Comparison of ENCODE assay signal across 8 cellular contexts in the genomic region with DNA sequence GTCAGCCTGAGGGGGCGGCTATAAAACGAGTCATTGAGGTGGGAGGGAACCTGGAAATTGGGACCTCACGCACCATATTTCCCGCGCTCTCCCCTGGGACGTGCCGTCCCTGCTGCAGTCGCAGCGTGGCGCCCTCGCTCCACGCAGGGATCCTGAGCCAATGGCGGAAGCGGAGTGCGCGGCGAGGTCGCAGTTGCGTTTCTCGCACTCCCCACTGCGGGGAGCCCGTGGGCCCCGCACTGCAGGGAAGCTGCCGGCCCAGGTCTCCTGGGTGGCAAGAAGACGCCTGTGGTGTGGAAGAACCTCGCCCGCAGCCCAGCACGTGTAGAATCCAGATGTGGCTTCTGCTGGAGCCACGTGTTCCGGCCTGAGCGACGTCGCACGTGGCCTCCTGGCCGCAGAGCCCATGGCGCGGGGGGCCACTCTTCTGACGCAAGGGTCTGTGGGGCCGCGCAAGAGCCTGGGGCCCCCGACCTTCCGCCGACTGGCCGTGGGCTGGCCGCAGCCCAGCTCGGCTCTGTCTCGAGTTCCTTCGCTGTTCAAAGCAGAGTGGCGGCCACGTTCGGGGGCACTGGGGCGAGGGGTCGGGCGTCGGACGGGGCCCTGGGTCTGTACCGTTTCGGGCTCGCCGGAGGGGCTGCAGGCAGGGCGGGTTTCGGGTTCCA. TPM values are rescaled to one million over a fixed set of nuclear protein-coding genes. Genes with fewer than 3 reads are reported as not detected.
DNase-seq lines count a peak whose midpoint lies in the region; ATAC-seq, FAIRE-seq and TF ChIP-seq lines count a peak whose summit lies in the region.

No MANE protein-coding gene starts in this region.

- H3K36me3 ChIP-seq in GM06990 (ENCODE audit: control insufficient read depth, insufficient read depth, low read length), result no peaks in the 10 kb centered on the region; the same call in 1 of the 2 replicates
- H3K36me3 ChIP-seq in PC-3 (ENCODE audit: low read depth, low read length), result no peaks in the 10 kb centered on the region
- H3K36me3 ChIP-seq in ovary, result no peaks in the 10 kb centered on the region
- peaks cover 4 to 21% (median 13%) of the 10 kb centered on the region in 3 donors for H3K36me3 ChIP-seq in tibial artery

- no peak overlapping the region for H2AFZ ChIP-seq in PC-3 (ENCODE audit: low read length)

- peak; percentile 82 for TF ChIP-seq CTCF in GM06990 (IDR thresholded peaks at IDR 0.05; ENCODE audit: insufficient read depth, low read length, poor library complexity, severe bottlenecking)
- peak; percentile 50 for TF ChIP-seq CTCF in PC-3 (conservative IDR thresholded peaks at IDR 0.05; ENCODE audit: low read depth, low read length)
- peak in 2 of 3 donors; percentile 52 to 75 for TF ChIP-seq CTCF in ovary (IDR thresholded peaks at IDR 0.05)
- TF ChIP-seq CTCF in tibial artery (IDR thresholded peaks at IDR 0.05), result peak; percentile 46 to 49

- H3K9ac ChIP-seq in PC-3 (ENCODE audit: low read length), result no peak overlapping the region

- no peak overlapping the region for H3K4me2 ChIP-seq in PC-3 (ENCODE audit: low read length)

- no peak for FAIRE-seq in frontal cortex (lab: Jason Lieb, UNC)

- H3K27me3 ChIP-seq in GM06990 (replicated peaks; ENCODE audit: control insufficient read depth, insufficient read depth, low read length) (no peaks in the 10 kb centered on the region), PC-3 (ENCODE audit: low read length) (no peaks in the 10 kb centered on the region), ovary (no peaks in the 10 kb centered on the region), tibial artery (peaks cover 0 to 62% of the 10 kb centered on the region in 2 donors)

- TF ChIP-seq EP300 in ovary (IDR thresholded peaks at IDR 0.05), result no peak

- DNase-seq in GM06990 (ENCODE audit: extremely low read depth, insufficient read length) (peak; percentile 77), PC-3 (peak; percentile 21), activated gamma-delta T cell (lab: John Stamatoyannopoulos, UW) (peak; percentile 43), frontal cortex (ENCODE audit: low spot score in 2 of 2) (peak; percentile 73 to 85), ovary (peak; percentile 49 to 79 (median 58)), tibial artery (no peak), NCI-H187 treated with DMSO at 0.1 percent for 48 hours (lab: John Stamatoyannopoulos, UW) (no peak)

- intact Hi-C loops in PC-3 (cut with micrococcal nuclease), result loop anchor here (10.0 kb wide), 1 partner anchor 313 kb away; no protein-coding TSS in a partner anchor
- intact Hi-C loops in ovary (cut with DNase I), result loop anchor here in 2 of 4 donors (5.0 to 10.0 kb wide), 2 partner anchors 313 to 315 kb away; no protein-coding TSS in a partner anchor
- intact Hi-C loops in tibial artery (cut with DNase I; ENCODE audit: low total_unique reads), result no loop called here

- no peaks in the 10 kb centered on the region for H3K4me1 ChIP-seq in PC-3 (ENCODE audit: insufficient read depth, low read length)
- peaks cover 10% of the 10 kb centered on the region for H3K4me1 ChIP-seq in ovary (ENCODE audit: insufficient read depth)
- peaks cover 0 to 16% (median 12%) of the 10 kb centered on the region in 4 donors for H3K4me1 ChIP-seq in tibial artery

- H3K9me2 ChIP-seq in PC-3 (replicated peaks; ENCODE audit: low read length), result no peaks in the 10 kb centered on the region

- no peaks in the 10 kb centered on the region for H4K20me1 ChIP-seq in PC-3 (ENCODE audit: low read length)

- H3K4me3 ChIP-seq in GM06990 (replicated peaks; ENCODE audit: low read depth, low read length), result no peak overlapping the region
- no peak overlapping the region for H3K4me3 ChIP-seq in PC-3 (ENCODE audit: low read length)
- no peak overlapping the region for H3K4me3 ChIP-seq in ovary
- peak overlapping the region in 1 of 2 donors; percentile 4 for H3K4me3 ChIP-seq in tibial artery

- no peak for TF ChIP-seq POLR2A in ovary (IDR thresholded peaks at IDR 0.05)

- WGBS in ovary, 3 donors, result 2 to 5% (median 3%) methylated on average over 47 to 62 of the region's 62 CpGs

- CTCF ChIA-PET in PC-3 (lab: Charles Lee), result interaction anchor here (1.0 kb wide), 1 partner anchor 316 kb away, joined by 4 read pairs; no protein-coding TSS in a partner anchor

- no peaks in the 10 kb centered on the region for H3F3A ChIP-seq in PC-3 (ENCODE audit: low read length, unreplicated experiment)

- no peaks in the 10 kb centered on the region for H3K79me2 ChIP-seq in PC-3 (ENCODE audit: low read length)

- H3K9me3 ChIP-seq in PC-3 (ENCODE audit: low read length), result no peaks in the 10 kb centered on the region
- no peaks in the 10 kb centered on the region for H3K9me3 ChIP-seq in ovary
- H3K9me3 ChIP-seq in tibial artery, result no peaks in the 10 kb centered on the region

- ATAC-seq in HG02885 (IDR thresholded peaks at IDR 0.05; ENCODE audit: poor library complexity, unreplicated experiment) (peak; percentile 81), PC-3 (peak; percentile 42)

- H3K27ac ChIP-seq in PC-3 (ENCODE audit: low read length) (no peak overlapping the region), ovary (no peak overlapping the region), tibial artery (no peak overlapping the region)

- no TSS peak for BruUV-seq in PC-3 (replicated peaks; lab: Mats Ljungman, UMichigan)

- POLR2A ChIA-PET in PC-3 (lab: Charles Lee; ENCODE audit: unreplicated experiment), result no interaction called here

RNA-seq across cellular contexts. Expression of gene HIF1AN, which starts 26.4 kb away (rescaled TPM):
- total RNA-seq in PC-3 (2014; rRNA removed) (4.5 TPM in 2 replicates), frontal cortex (11.4 TPM), ovary (10 to 100 TPM in 6 of 7 donors, 1 to 10 TPM in 1; 6.3 to 50.0 (median 40.1) TPM)
- 10 to 100 TPM in 1 of 2 donors, 1 to 10 TPM in 1; 9.9 to 60.2 TPM for polyA plus RNA-seq in ovary

RNA-seq across cellular contexts. Expression of gene NDUFB8, which starts 32.5 kb away (rescaled TPM):
- total RNA-seq in PC-3 (2014; rRNA removed) (365 and 399 TPM in 2 replicates), frontal cortex (132 TPM), ovary (100 to 1,000 TPM in 6 of 7 donors, 10 to 100 TPM in 1; 99.4 to 156 (median 150) TPM)
- polyA plus RNA-seq in ovary, result 100 to 1,000 TPM; 162 to 262 TPM

RNA-seq across cellular contexts. Expression of gene SEC31B, which starts 42.5 kb away (rescaled TPM):
- 1.5 and 1.6 TPM in 2 replicates for total RNA-seq in PC-3 (2014; rRNA removed)
- 3.7 TPM for total RNA-seq in frontal cortex
- 10 to 100 TPM in 4 of 7 donors, 1 to 10 TPM in 3; 6.6 to 14.1 (median 10.9) TPM for total RNA-seq in ovary
- 1 to 10 TPM; 6.1 to 8.1 TPM for polyA plus RNA-seq in ovary

Comparison
In these comparisons a context has a peak if more than half of its experiments do, and no peak if none do; other contexts are left out.
1. DNase-seq: peak in GM06990 (single experiment), PC-3 (single experiment), activated gamma-delta T cell (single experiment), frontal cortex (2 of 2) and ovary (5 of 5); none in tibial artery (0 of 2) and NCI-H187 treated with DMSO at 0.1 percent for 48 hours (single experiment).
2. Peak in every context shown above with its lines, with median percentiles within 50 percentile points of each other: CTCF ChIP-seq.